ENCODE assay signal across 19 cellular contexts in the genomic region with DNA sequence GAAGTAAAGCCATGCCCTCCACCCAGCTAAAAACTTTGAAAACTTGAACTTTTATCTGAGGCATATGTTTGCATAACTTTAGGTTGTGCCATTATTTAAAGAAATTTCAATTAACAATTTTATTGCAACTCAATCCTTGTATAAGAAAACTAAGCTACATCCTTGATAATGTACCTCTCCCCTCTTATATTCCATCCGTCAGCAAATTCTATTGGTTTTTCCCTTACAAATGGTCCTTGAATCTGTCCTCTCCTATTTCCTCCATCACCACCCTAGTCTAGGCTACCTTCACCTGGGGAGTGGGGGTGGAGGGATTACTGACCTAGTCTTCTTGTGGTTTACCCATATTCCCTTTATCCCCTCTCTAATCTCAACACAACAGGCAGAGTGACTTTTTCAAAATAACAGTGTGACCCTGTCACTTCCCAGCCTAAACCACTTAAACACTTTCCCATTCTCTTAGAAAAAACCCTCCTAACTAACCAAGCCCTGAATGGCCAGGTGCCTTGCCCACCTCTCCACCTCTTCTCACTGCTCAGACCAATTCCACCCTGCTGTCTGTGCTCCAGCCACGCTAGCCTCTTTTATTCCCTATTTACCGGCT. TPM values are rescaled to one million over a fixed set of nuclear protein-coding genes. Genes with fewer than 3 reads are reported as not detected.
DNase-seq lines count a peak whose midpoint lies in the region; ATAC-seq and TF ChIP-seq lines count a peak whose summit lies in the region.
"Had no signal": no experiment of that assay in that cellular context is flagged by ENCODE, and none has a peak within 500 bp of the region (broad histone marks: within the 10 kb centered on the region; RNA-seq: fewer than 3 reads in every experiment).

No MANE protein-coding gene starts in this region.

- ATAC-seq in HG03460 (IDR thresholded peaks at IDR 0.05; ENCODE audit: unreplicated experiment) = no peak
- no peak for ATAC-seq in GM21390 (IDR thresholded peaks at IDR 0.05; ENCODE audit: unreplicated experiment)
- no peak for ATAC-seq in heart left ventricle
- ATAC-seq: stimulated activated effector memory CD8-positive, alpha-beta T cell treated with anti-CD3 and anti-CD28 coated beads, Interleukin-12 subunit alpha, Interleukin-12 subunit beta, amount 100 ng/mL, for 72 hours; WTC11 had no signal

- H3K9me3 Mint-ChIP-seq in HFFc6 (no peaks in the 10 kb centered on the region), neural crest cell (no peaks in the 10 kb centered on the region)
- H3K9me3 Mint-ChIP-seq: stimulated activated effector memory CD8-positive, alpha-beta T cell treated with anti-CD3 and anti-CD28 coated beads, Interleukin-12 subunit alpha, Interleukin-12 subunit beta, amount 100 ng/mL, for 72 hours had no signal

- peaks cover 0 to 39% (median 17%) of the 10 kb centered on the region in 12 donors for H3K4me1 ChIP-seq in heart left ventricle
- H3K4me1 ChIP-seq: SJSA1 had no signal

- WGBS in heart left ventricle, 4 donors = 86 to 91% (median 88%) methylated on average over 3 of the region's 3 CpGs

- H3K4me1 Mint-ChIP-seq in HFFc6 (ENCODE audit: low read depth) = peaks cover 24% of the 10 kb centered on the region
- peaks cover 22% of the 10 kb centered on the region for H3K4me1 Mint-ChIP-seq in neural crest cell

- DNase-seq in SKM-1 treated with dmso at 0.1 percent for 144 hours (lab: John Stamatoyannopoulos, UW; ENCODE audit: unreplicated experiment) = peak; percentile 42
- no peak for DNase-seq in SKM-1 (lab: John Stamatoyannopoulos, UW; ENCODE audit: unreplicated experiment)
- no peak for DNase-seq in HFFc6
- DNase-seq in neural crest cell (ENCODE audit: low read depth, low spot score) = no peak
- DNase-seq in heart left ventricle = no peak
- DNase-seq: activated gamma-delta T cell; brain microvascular endothelial cell; KG1; NCI-H146; NCI-H2227 treated with DMSO at 0.1 percent for 48 hours; NK-92 treated with Interleukin-12 subunit alpha and Interleukin-12 subunit beta, amount 100 ng/mL, for 24 hours had no signal

- TF ChIP-seq POLR2A in heart left ventricle (IDR thresholded peaks at IDR 0.05) = no peak

- H3K27ac ChIP-seq in VCaP (peak overlapping the region; percentile 78), heart left ventricle (peak overlapping the region in 1 of 12 donors; percentile 34)
- H3K27ac ChIP-seq: SJSA1 had no signal

- H3K27ac Mint-ChIP-seq in HFFc6 (peak overlapping the region; percentile 47; the same call in 1 of the 2 replicates), neural crest cell (ENCODE audit: unreplicated experiment) (no peak overlapping the region)
- H3K27ac Mint-ChIP-seq: stimulated activated effector memory CD8-positive, alpha-beta T cell treated with anti-CD3 and anti-CD28 coated beads, Interleukin-12 subunit alpha, Interleukin-12 subunit beta, amount 100 ng/mL, for 72 hours; WTC11 had no signal

- H3K4me3 Mint-ChIP-seq in HFFc6 = peak overlapping the region; percentile 17
- H3K4me3 Mint-ChIP-seq in neural crest cell = peak overlapping the region; percentile 57

- H3K27me3 ChIP-seq in heart left ventricle = peaks cover 0 to 3% (median 0%) of the 10 kb centered on the region in 9 donors
- H3K27me3 ChIP-seq: brain microvascular endothelial cell, hepatocyte, SJSA1, upper lobe of left lung had no signal

- H3K27me3 Mint-ChIP-seq in HFFc6 (ENCODE audit: insufficient read depth) (peaks cover 2% of the 10 kb centered on the region), neural crest cell (ENCODE audit: low read depth) (peaks cover 10% of the 10 kb centered on the region)

- no peaks in the 10 kb centered on the region for H3K9me3 ChIP-seq in heart left ventricle
- H3K9me3 ChIP-seq: SJSA1, upper lobe of left lung had no signal

- intact Hi-C loops in heart left ventricle (cut with DNase I) = loop anchor here in 1 of 10 donors (5.0 kb wide), 1 partner anchor 46 kb away; the partner anchor contains the start of gene RPL5

- H3K36me3 ChIP-seq in heart left ventricle = no peaks in the 10 kb centered on the region
- H3K36me3 ChIP-seq: brain microvascular endothelial cell, upper lobe of left lung had no signal

- TF ChIP-seq CTCF in HFFc6 (IDR thresholded peaks at IDR 0.05) (no peak), VCaP (conservative IDR thresholded peaks at IDR 0.05) (no peak), neural crest cell (conservative IDR thresholded peaks at IDR 0.05) (no peak), heart left ventricle (IDR thresholded peaks at IDR 0.05) (no peak)

- H3K36me3 Mint-ChIP-seq in HFFc6 (ENCODE audit: low read depth) = no peaks in the 10 kb centered on the region
- peaks cover 4% of the 10 kb centered on the region for H3K36me3 Mint-ChIP-seq in neural crest cell (ENCODE audit: low read depth)
- H3K36me3 Mint-ChIP-seq: stimulated activated effector memory CD8-positive, alpha-beta T cell treated with anti-CD3 and anti-CD28 coated beads, Interleukin-12 subunit alpha, Interleukin-12 subunit beta, amount 100 ng/mL, for 72 hours; WTC11 had no signal

- H3K4me3 ChIP-seq in heart left ventricle = no peak overlapping the region
- H3K4me3 ChIP-seq: hepatocyte had no signal

RNA-seq across cellular contexts. Expression of gene EVI5, which starts 1.5 kb away (rescaled TPM):
- 10 to 100 TPM; 31.7 to 43.7 (median 34.0) TPM for total RNA-seq in HFFc6 (2021; fragmentation: NEBNext Ultra II Directional; extraction: Animal tissue kit (Norgen Biotek cat#: 25700))
- total RNA-seq in neural crest cell = 22.8 and 24.7 TPM in 2 replicates
- total RNA-seq in heart left ventricle = 10 to 100 TPM; 16.7 to 34.6 (median 27.3) TPM
- 10 to 100 TPM in 1 of 2 donors, 1 to 10 TPM in 1; 3.5 to 14.3 TPM for polyA plus RNA-seq in heart left ventricle

RNA-seq across cellular contexts. Expression of gene RPL5, which starts 45.4 kb away (rescaled TPM):
- 1,000 to 10,000 TPM in 1 of 6 experiments, 100 to 1,000 TPM in 5; 851 to 1,006 (median 921) TPM for total RNA-seq in HFFc6 (2021; fragmentation: NEBNext Ultra II Directional; extraction: Animal tissue kit (Norgen Biotek cat#: 25700))
- 1,528 and 1,574 TPM in 2 replicates for total RNA-seq in neural crest cell
- 100 to 1,000 TPM; 463 to 779 (median 580) TPM for total RNA-seq in heart left ventricle
- polyA plus RNA-seq in heart left ventricle = 1,000 to 10,000 TPM; 1,040 to 1,711 TPM
